Comparison of ENCODE assay signal across 14 cellular contexts in the genomic region with DNA sequence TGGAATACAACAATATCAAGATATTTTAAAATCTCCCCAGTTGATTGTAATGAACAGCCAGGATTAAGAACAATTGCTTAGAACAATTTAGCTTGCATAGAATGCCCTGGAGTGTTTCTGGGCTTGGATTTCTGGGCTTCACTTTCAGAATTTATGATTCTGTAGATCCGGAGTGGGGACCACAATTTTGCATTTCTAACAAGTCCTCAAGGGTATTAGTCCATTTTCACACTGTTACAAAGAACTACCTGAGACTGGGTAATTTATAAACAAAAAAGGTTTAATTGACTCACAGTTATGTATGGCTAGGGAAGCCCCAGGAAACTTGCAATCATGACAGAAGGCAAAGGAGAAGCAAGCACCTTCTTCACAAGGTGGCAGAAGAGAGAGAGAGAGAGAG. TPM values are rescaled to one million over a fixed set of nuclear protein-coding genes. Genes with fewer than 3 reads are reported as not detected.
"Had no signal": no experiment of that assay in that cellular context is flagged by ENCODE, and none has a peak within 500 bp of the region (broad histone marks: within the 10 kb centered on the region; RNA-seq: fewer than 3 reads in every experiment).

No MANE protein-coding gene starts in this region.

- H3K36me3 Mint-ChIP-seq: naive thymus-derived CD8-positive, alpha-beta T cell had no signal

- H3K4me3 Mint-ChIP-seq: naive thymus-derived CD8-positive, alpha-beta T cell had no signal

- H3K9me3 Mint-ChIP-seq: naive thymus-derived CD8-positive, alpha-beta T cell had no signal

- ATAC-seq: naive thymus-derived CD8-positive, alpha-beta T cell had no signal

- DNase-seq: activated naive CD4-positive, alpha-beta T cell treated with Interleukin-2 at 50 U/mL for 16 hours; aorta; effector CD8-positive, alpha-beta T cell; foreskin fibroblast; glutamatergic neuron; hypothalamus; left ventricle myocardium inferior; mesenchymal stem cell; naive thymus-derived CD8-positive, alpha-beta T cell; posterior cingulate gyrus; stimulated activated CD4-positive, alpha-beta T cell treated with anti-CD3 and anti-CD28 coated beads, Interleukin-2, amount 100 ng/mL, for 48 hours; stimulated activated naive CD4-positive, alpha-beta T cell; tibial artery had no signal

- H3K27ac Mint-ChIP-seq: naive thymus-derived CD8-positive, alpha-beta T cell had no signal

RNA-seq across cellular contexts. Expression of a gene that starts 54.3 kb away (rescaled TPM):
- total RNA-seq: activated CD8-positive, alpha-beta memory T cell treated with anti-CD3 and anti-CD28 coated beads for 36 hours; naive thymus-derived CD8-positive, alpha-beta T cell had no signal
